Comparison of ENCODE assay signal across 28 cellular contexts in the genomic region with DNA sequence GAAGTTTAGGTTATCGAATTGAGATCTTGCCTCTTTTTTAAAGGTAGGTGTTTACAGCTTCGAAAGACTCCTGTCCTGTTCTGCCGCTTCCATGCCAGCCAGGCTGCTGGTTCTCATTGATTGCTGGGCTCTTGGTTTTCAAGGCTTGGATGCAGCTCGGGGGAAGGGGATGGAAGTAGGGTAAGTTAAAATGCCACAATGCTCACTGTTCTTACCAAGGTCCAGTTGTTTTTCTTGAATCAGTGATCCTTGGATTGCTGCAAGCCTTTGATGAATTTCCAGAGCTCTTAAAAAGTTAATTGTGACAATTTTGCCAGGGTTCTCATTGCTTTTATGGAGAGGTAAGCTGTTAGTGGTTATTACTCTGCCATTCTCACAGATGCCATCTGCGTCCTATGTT.
"Had no signal": no experiment of that assay in that cellular context is flagged by ENCODE, and none has a peak within 500 bp of the region (broad histone marks: within the 10 kb centered on the region; RNA-seq: fewer than 3 reads in every experiment).

No MANE protein-coding gene starts in this region.

- H3K27ac Mint-ChIP-seq: naive thymus-derived CD8-positive, alpha-beta T cell; natural killer cell treated with Interleukin-12 subunit alpha and Interleukin-12 subunit beta and Interleukin-15 and Interleukin-18, amount 100 ng/mL, for 72 hours; neural progenitor cell; progenitor cell of endocrine pancreas; stimulated activated effector memory CD8-positive, alpha-beta T cell treated with anti-CD3 and anti-CD28 coated beads, Interleukin-12 subunit alpha, Interleukin-12 subunit beta, amount 100 ng/mL, for 72 hours; stimulated activated naive B cell treated with anti-CD40 and anti-IgM and Interleukin-4, amounts not matched to agents 10 μg/mL and 1 μg/mL and 100 μg/mL, for 72 hours; stimulated activated naive CD8-positive, alpha-beta T cell treated with anti-CD3 and anti-CD28 coated beads, Interleukin-15, Interleukin-2, amounts not matched to agents 100 ng/mL and 50 ng/mL, for 24 hours; type B pancreatic cell had no signal

- H3K4me3 Mint-ChIP-seq: naive thymus-derived CD8-positive, alpha-beta T cell; natural killer cell treated with Interleukin-12 subunit alpha and Interleukin-12 subunit beta and Interleukin-15 and Interleukin-18, amount 100 ng/mL, for 72 hours; neural progenitor cell; stimulated activated effector memory CD8-positive, alpha-beta T cell treated with anti-CD3 and anti-CD28 coated beads, Interleukin-12 subunit alpha, Interleukin-12 subunit beta, amount 100 ng/mL, for 72 hours; stimulated activated naive B cell treated with anti-CD40 and anti-IgM and Interleukin-4, amounts not matched to agents 10 μg/mL and 1 μg/mL and 100 μg/mL, for 72 hours; stimulated activated naive CD8-positive, alpha-beta T cell treated with anti-CD3 and anti-CD28 coated beads, Interleukin-15, Interleukin-2, amounts not matched to agents 100 ng/mL and 50 ng/mL, for 24 hours; type B pancreatic cell had no signal

- H3K4me1 ChIP-seq: neural progenitor cell, parathyroid adenoma, psoas muscle, right lobe of liver, sigmoid colon, stomach, thyroid gland, tibial nerve, upper lobe of right lung, uterus had no signal

- H3K9ac ChIP-seq: neural progenitor cell, parathyroid adenoma had no signal

- H3K4me2 ChIP-seq: neural progenitor cell had no signal

- H3K4me3 ChIP-seq: neural progenitor cell, ovary, psoas muscle, right lobe of liver, sigmoid colon, stomach, thoracic aorta, thyroid gland, tibial nerve, upper lobe of right lung, uterus had no signal

- H3K79me2 ChIP-seq: parathyroid adenoma had no signal

- H2AFZ ChIP-seq: neural progenitor cell, parathyroid adenoma had no signal

- H3K27ac ChIP-seq: neural progenitor cell, ovary, parathyroid adenoma, psoas muscle, right lobe of liver, sigmoid colon, stomach, thoracic aorta, thyroid gland, tibial nerve, upper lobe of right lung, uterus had no signal

- ATAC-seq: naive thymus-derived CD8-positive, alpha-beta T cell; natural killer cell treated with Interleukin-12 subunit alpha and Interleukin-12 subunit beta and Interleukin-15 and Interleukin-18, amount 100 ng/mL, for 72 hours; psoas muscle; right cardiac atrium; right lobe of liver; stimulated activated effector memory CD8-positive, alpha-beta T cell treated with anti-CD3 and anti-CD28 coated beads, Interleukin-12 subunit alpha, Interleukin-12 subunit beta, amount 100 ng/mL, for 72 hours; stimulated activated naive B cell treated with anti-CD40 and anti-IgM and Interleukin-4, amounts not matched to agents 10 μg/mL and 1 μg/mL and 100 μg/mL, for 72 hours; upper lobe of right lung had no signal

- H3K9me3 ChIP-seq: ovary, psoas muscle, right lobe of liver, sigmoid colon, thoracic aorta, thyroid gland, upper lobe of right lung, uterus had no signal

- H3K27me3 ChIP-seq: neural progenitor cell, ovary, right lobe of liver, sigmoid colon, thyroid gland, tibial nerve, upper lobe of right lung, uterus had no signal

- H3K9me3 Mint-ChIP-seq: neural progenitor cell; stimulated activated effector memory CD8-positive, alpha-beta T cell treated with anti-CD3 and anti-CD28 coated beads, Interleukin-12 subunit alpha, Interleukin-12 subunit beta, amount 100 ng/mL, for 72 hours; stimulated activated naive CD8-positive, alpha-beta T cell treated with anti-CD3 and anti-CD28 coated beads, Interleukin-15, Interleukin-2, amounts not matched to agents 100 ng/mL and 50 ng/mL, for 24 hours; type B pancreatic cell had no signal

- H3K36me3 Mint-ChIP-seq: naive thymus-derived CD8-positive, alpha-beta T cell; natural killer cell treated with Interleukin-12 subunit alpha and Interleukin-12 subunit beta and Interleukin-15 and Interleukin-18, amount 100 ng/mL, for 72 hours; neural progenitor cell; stimulated activated effector memory CD8-positive, alpha-beta T cell treated with anti-CD3 and anti-CD28 coated beads, Interleukin-12 subunit alpha, Interleukin-12 subunit beta, amount 100 ng/mL, for 72 hours; stimulated activated naive B cell treated with anti-CD40 and anti-IgM and Interleukin-4, amounts not matched to agents 10 μg/mL and 1 μg/mL and 100 μg/mL, for 72 hours; type B pancreatic cell had no signal

- DNase-seq: naive thymus-derived CD8-positive, alpha-beta T cell; occipital lobe; ovary; posterior cingulate gyrus; psoas muscle; right cardiac atrium; right lobe of liver; sigmoid colon; small intestine; stimulated activated CD4-positive, alpha-beta T cell treated with anti-CD3 and anti-CD28 coated beads, Interleukin-15, amount 100 ng/mL, for 24 hours; stimulated activated CD4-positive, alpha-beta T cell treated with anti-CD3 and anti-CD28 coated beads, Interleukin-2, amount 100 ng/mL, for 24 hours; stimulated activated CD4-positive, alpha-beta T cell treated with anti-CD3 and anti-CD28 coated beads, Interleukin-2, amount 100 ng/mL, for 48 hours; stimulated activated CD4-positive, alpha-beta T cell treated with anti-CD3 and anti-CD28 coated beads, Interleukin-4, amount 100 ng/mL, for 24 hours; stimulated activated naive B cell treated with anti-CD40 and anti-IgM and Interleukin-4, amounts not matched to agents 10 μg/mL and 1 μg/mL and 100 μg/mL, for 72 hours; stimulated activated naive CD4-positive, alpha-beta T cell treated with Interleukin-2 at 50 U/mL for 16 hours; stomach; thyroid gland; upper lobe of right lung; uterus had no signal

- H3K36me3 ChIP-seq: neural progenitor cell, ovary, right lobe of liver, sigmoid colon, stomach, thoracic aorta, thyroid gland, upper lobe of right lung, uterus had no signal

- H3K4me1 Mint-ChIP-seq: naive thymus-derived CD8-positive, alpha-beta T cell; stimulated activated effector memory CD8-positive, alpha-beta T cell treated with anti-CD3 and anti-CD28 coated beads, Interleukin-12 subunit alpha, Interleukin-12 subunit beta, amount 100 ng/mL, for 72 hours; stimulated activated naive B cell treated with anti-CD40 and anti-IgM and Interleukin-4, amounts not matched to agents 10 μg/mL and 1 μg/mL and 100 μg/mL, for 72 hours had no signal
